In genomic region chr17:81408049-81408448, GRCh38 we compare ENCODE assay signal across 17 cellular contexts. TPM values are rescaled to one million over a fixed set of nuclear protein-coding genes. Genes with fewer than 3 reads are reported as not detected.
A peak's percentile ranks its signal among the peaks of the same experiment; 100 is the strongest.
DNase-seq lines count a peak whose midpoint lies in the region; ATAC-seq and TF ChIP-seq lines count a peak whose summit lies in the region.
"Had no signal": no experiment of that assay in that cellular context is flagged by ENCODE, and none has a peak within 500 bp of the region (broad histone marks: within the 10 kb centered on the region; RNA-seq: fewer than 3 reads in every experiment).

No MANE protein-coding gene starts in this region.

- H3K36me3 Mint-ChIP-seq in naive thymus-derived CD8-positive, alpha-beta T cell, result peaks cover 0 to 2% (median 1%) of the 10 kb centered on the region in 3 donors

- H3K79me1 ChIP-seq in mesendoderm (ENCODE audit: low read length) (peaks cover 3% of the 10 kb centered on the region), trophoblast cell (ENCODE audit: low read length) (no peaks in the 10 kb centered on the region)

- no peak overlapping the region for H2AK5ac ChIP-seq in mesendoderm (ENCODE audit: low read length)
- no peak overlapping the region for H2AK5ac ChIP-seq in trophoblast cell (ENCODE audit: low read length)

- H3K9me2 ChIP-seq in OCI-LY7 (ENCODE audit: insufficient read depth, low read length), result no peaks in the 10 kb centered on the region

- H3K4me2 ChIP-seq in BLaER1 (peak overlapping the region; percentile 98), mesendoderm (ENCODE audit: low read length) (no peak overlapping the region), trophoblast cell (ENCODE audit: low read length) (no peak overlapping the region), OCI-LY7 (ENCODE audit: low read length) (no peak overlapping the region)
- H3K4me2 ChIP-seq: A549, GM23338 had no signal

- peak overlapping the region; percentile 100 for H3K9ac ChIP-seq in BLaER1
- H3K9ac ChIP-seq in mesendoderm (ENCODE audit: low read length), result no peak overlapping the region
- no peak overlapping the region for H3K9ac ChIP-seq in trophoblast cell (ENCODE audit: low read length)

- H4K91ac ChIP-seq in trophoblast cell (ENCODE audit: low read depth, low read length), result no peak overlapping the region

- H3K9me3 ChIP-seq in BLaER1 (no peaks in the 10 kb centered on the region), Panc1 (ENCODE audit: control insufficient read depth, insufficient read depth, low read depth, low read length) (no peaks in the 10 kb centered on the region), trophoblast cell (ENCODE audit: insufficient read depth, low read depth, low read length) (no peaks in the 10 kb centered on the region), OCI-LY7 (ENCODE audit: low read length) (no peaks in the 10 kb centered on the region)
- H3K9me3 ChIP-seq: A549 had no signal

- POLR2A ChIA-PET in Panc1 (lab: Charles Lee) (no interaction called here), OCI-LY7 (lab: Charles Lee) (no interaction called here)
- POLR2A ChIA-PET in naive thymus-derived CD8-positive, alpha-beta T cell (lab: Charles Lee), result no interaction called here

- WGBS in mesendoderm (ENCODE audit: extremely low coverage, insufficient coverage, low lambda C conversion rate), result no CpG with 5 or more reads among the region's 14 CpGs
- WGBS in trophoblast cell (ENCODE audit: extremely low coverage, insufficient coverage, insufficient read length), result no CpG with 5 or more reads among the region's 14 CpGs

- BruUV-seq in Panc1 (replicated peaks; lab: Mats Ljungman, UMichigan), result no TSS peak
- BruUV-seq in OCI-LY7 (replicated peaks; lab: Mats Ljungman, UMichigan), result no TSS peak

- no peak overlapping the region for H4K5ac ChIP-seq in mesendoderm (ENCODE audit: low read length)

- H3K36me3 ChIP-seq in BLaER1 (peaks cover 56% of the 10 kb centered on the region), Panc1 (ENCODE audit: control insufficient read depth, insufficient read depth, low read length) (no peaks in the 10 kb centered on the region), mesendoderm (ENCODE audit: control insufficient read depth, insufficient read depth, low read length) (no peaks in the 10 kb centered on the region), trophoblast cell (ENCODE audit: control insufficient read depth in 1 of 2, insufficient read depth in 2 of 2, low read length in 2 of 2) (no peaks in the 10 kb centered on the region), OCI-LY7 (ENCODE audit: insufficient read depth, low read length) (no peaks in the 10 kb centered on the region)

- DNase-seq in Panc1 (ENCODE audit: low read depth, low spot score) (no peak), mesendoderm (peak; percentile 18), trophoblast cell (peak; percentile 33 to 71), OCI-LY7 (ENCODE audit: low spot score) (no peak)
- no peak for DNase-seq in naive thymus-derived CD8-positive, alpha-beta T cell
- DNase-seq: AML-193; CD4-positive, alpha-beta T cell; DMS79; H9 had no signal

- no peak for ATAC-seq in Panc1
- ATAC-seq in HG03432 (IDR thresholded peaks at IDR 0.05; ENCODE audit: unreplicated experiment), result no peak
- no peak for ATAC-seq in naive thymus-derived CD8-positive, alpha-beta T cell
- ATAC-seq in HG03342 (IDR thresholded peaks at IDR 0.05; ENCODE audit: unreplicated experiment), result no peak
- ATAC-seq: A549, GM12878, GM23338, K562 had no signal

- H3K27me3 ChIP-seq in BLaER1, result no peaks in the 10 kb centered on the region
- H3K27me3 ChIP-seq in Panc1 (ENCODE audit: control insufficient read depth, insufficient read depth, low read length), result no peaks in the 10 kb centered on the region
- H3K27me3 ChIP-seq in mesendoderm (ENCODE audit: insufficient read depth, low read length, poor library complexity), result no peaks in the 10 kb centered on the region
- H3K27me3 ChIP-seq in trophoblast cell (ENCODE audit: insufficient read depth, low read length), result no peaks in the 10 kb centered on the region

- H2BK12ac ChIP-seq in trophoblast cell (ENCODE audit: low read length), result no peak overlapping the region

- peaks cover 7 to 19% (median 15%) of the 10 kb centered on the region in 4 donors for H3K4me1 Mint-ChIP-seq in naive thymus-derived CD8-positive, alpha-beta T cell

- H2BK120ac ChIP-seq in mesendoderm (ENCODE audit: low read depth, low read length), result no peak overlapping the region
- H2BK120ac ChIP-seq in trophoblast cell (ENCODE audit: insufficient read depth, low read length, poor library complexity), result no peak overlapping the region

- intact Hi-C loops in Panc1 (cut with micrococcal nuclease; ENCODE audit: unreplicated experiment), result no loop called here
- intact Hi-C loops in OCI-LY7 (cut with micrococcal nuclease; ENCODE audit: unreplicated experiment), result no loop called here

- H3K27ac Mint-ChIP-seq in naive thymus-derived CD8-positive, alpha-beta T cell, result no peak overlapping the region
- H3K27ac Mint-ChIP-seq: CD4-positive, alpha-beta T cell; GM23338 had no signal

- H3K4me1 ChIP-seq in BLaER1 (peaks cover 100% of the 10 kb centered on the region), Panc1 (ENCODE audit: control insufficient read depth, insufficient read depth, low read length) (peaks cover 83% of the 10 kb centered on the region), mesendoderm (ENCODE audit: control insufficient read depth, low read depth, low read length) (no peaks in the 10 kb centered on the region), trophoblast cell (ENCODE audit: control insufficient read depth in 1 of 2, insufficient read depth in 2 of 2, low read length in 2 of 2) (peaks cover 4 to 7% of the 10 kb centered on the region in 2 experiments), OCI-LY7 (ENCODE audit: insufficient read depth, low read length, poor library complexity, severe bottlenecking) (no peaks in the 10 kb centered on the region)

- H3K4me3 ChIP-seq in BLaER1 (peak overlapping the region; percentile 91; the same call in 1 of the 2 replicates), Panc1 (ENCODE audit: low read depth in 2 of 2, low read length in 2 of 2) (no peak overlapping the region), mesendoderm (ENCODE audit: low read length) (no peak overlapping the region), trophoblast cell (ENCODE audit: low read depth, low read length) (no peak overlapping the region), OCI-LY7 (ENCODE audit: low read depth, low read length, poor library complexity, severe bottlenecking) (no peak overlapping the region)
- H3K4me3 ChIP-seq: A549, GM12878, GM23338, K562 had no signal

- in situ Hi-C loops in Panc1 (cut with HindIII; ENCODE audit: low pct_unique_long_range_greater_than_20kb, low sequenced_read_pairs), result no loop called here

- peaks cover 3 to 63% (median 31%) of the 10 kb centered on the region in 5 donors for H3K27me3 Mint-ChIP-seq in naive thymus-derived CD8-positive, alpha-beta T cell

- H3K27ac ChIP-seq in BLaER1 (peak overlapping the region; percentile 97), Panc1 (ENCODE audit: low read length) (peak overlapping the region; percentile 100), mesendoderm (ENCODE audit: low read depth, low read length) (no peak overlapping the region), trophoblast cell (ENCODE audit: low read depth, low read length) (no peak overlapping the region), OCI-LY7 (ENCODE audit: low read depth, low read length, poor library complexity, severe bottlenecking) (no peak overlapping the region)
- H3K27ac ChIP-seq: HL-60 had no signal

- H3K79me2 ChIP-seq in mesendoderm (ENCODE audit: control insufficient read depth, insufficient read depth, low read length), result no peaks in the 10 kb centered on the region
- H3K79me2 ChIP-seq in trophoblast cell (ENCODE audit: control insufficient read depth, insufficient read depth, low read length, poor library complexity), result peaks cover 1% of the 10 kb centered on the region
- no peaks in the 10 kb centered on the region for H3K79me2 ChIP-seq in OCI-LY7 (ENCODE audit: insufficient read depth, low read depth, low read length)

- H2BK5ac ChIP-seq in mesendoderm (ENCODE audit: low read length) (no peak overlapping the region), trophoblast cell (ENCODE audit: low read depth, low read length, poor library complexity) (no peak overlapping the region)

- H3K23ac ChIP-seq in mesendoderm (ENCODE audit: low read length) (no peak overlapping the region), trophoblast cell (ENCODE audit: low read length) (no peak overlapping the region)

- H3K18ac ChIP-seq in mesendoderm (ENCODE audit: low read length) (no peak overlapping the region), trophoblast cell (ENCODE audit: low read length) (no peak overlapping the region)

- H4K8ac ChIP-seq in mesendoderm (ENCODE audit: low read depth, low read length), result no peak overlapping the region
- H4K8ac ChIP-seq in trophoblast cell (ENCODE audit: low read depth, low read length), result no peak overlapping the region

- no peak overlapping the region for H3K4me3 Mint-ChIP-seq in naive thymus-derived CD8-positive, alpha-beta T cell
- H3K4me3 Mint-ChIP-seq: CD4-positive, alpha-beta T cell; GM23338; H9 had no signal

- no peaks in the 10 kb centered on the region for H3K9me3 Mint-ChIP-seq in naive thymus-derived CD8-positive, alpha-beta T cell
- H3K9me3 Mint-ChIP-seq: CD4-positive, alpha-beta T cell; GM23338; H9 had no signal

- peaks cover 100% of the 10 kb centered on the region for H4K20me1 ChIP-seq in BLaER1
- H4K20me1 ChIP-seq in OCI-LY7 (ENCODE audit: insufficient read depth, low read length), result no peaks in the 10 kb centered on the region

- H3K56ac ChIP-seq in mesendoderm (ENCODE audit: low read length), result no peak overlapping the region

- CTCF ChIA-PET in Panc1 (lab: Charles Lee) (interaction anchor here (1.1 kb wide), 1 partner anchor 10 kb away, joined by 3 read pairs; no protein-coding TSS in a partner anchor), OCI-LY7 (lab: Charles Lee; ENCODE audit: unreplicated experiment) (no interaction called here)

- H2BK15ac ChIP-seq in mesendoderm (replicated peaks; ENCODE audit: low read depth), result no peak overlapping the region

- no peak overlapping the region for H2AFZ ChIP-seq in trophoblast cell (ENCODE audit: insufficient read depth, low read length, poor library complexity)
- no peak overlapping the region for H2AFZ ChIP-seq in OCI-LY7 (ENCODE audit: low read length)
- H2AFZ ChIP-seq: GM23338 had no signal

- TF ChIP-seq CTCF in Panc1 (IDR thresholded peaks at IDR 0.05), result no peak
- no peak for TF ChIP-seq CTCF in OCI-LY7 (conservative IDR thresholded peaks at IDR 0.05; ENCODE audit: low read length)

- H3K14ac ChIP-seq in trophoblast cell (ENCODE audit: low read length), result no peak overlapping the region

- no peak overlapping the region for H4K12ac ChIP-seq in trophoblast cell (ENCODE audit: low read depth, low read length)

- H3K4ac ChIP-seq in mesendoderm (ENCODE audit: low read depth, low read length) (no peak overlapping the region), trophoblast cell (ENCODE audit: low read depth, low read length) (no peak overlapping the region)

RNA-seq across cellular contexts. Expression of gene BAHCC1, which starts 12.8 kb away (rescaled TPM):
- total RNA-seq in Panc1 (2021; ENCODE audit: unreplicated experiment), result 77.4 TPM
- 129 TPM for polyA plus RNA-seq in Panc1 (2012; ENCODE audit: insufficient read length)
- 1.6 TPM for polyA plus RNA-seq in mesendoderm (2013, experiment 1 of 2)
- 2.1 TPM for polyA plus RNA-seq in mesendoderm (2013, experiment 2 of 2)
- 2.8 and 3.1 TPM in 2 replicates for polyA plus RNA-seq in trophoblast cell (2013)
- not detected for total RNA-seq in naive thymus-derived CD8-positive, alpha-beta T cell
- not detected for polyA plus RNA-seq in naive thymus-derived CD8-positive, alpha-beta T cell
- total RNA-seq in OCI-LY7 (2014; rRNA removed; shearing (Covaris generic)), result 1.4 and 5.2 TPM in 2 replicates
- total RNA-seq in OCI-LY7 (2022), result 5.5 and 5.7 TPM in 2 replicates

Comparison
In these comparisons a context has a peak if more than half of its experiments do, and no peak if none do; other contexts are left out.
1. H3K27ac ChIP-seq: peak in BLaER1 (single experiment) and Panc1 (single experiment); none in mesendoderm (single experiment), trophoblast cell (single experiment) and OCI-LY7 (single experiment).
2. DNase-seq: peak in mesendoderm (single experiment) and trophoblast cell (2 of 2); none in Panc1 (single experiment), naive thymus-derived CD8-positive, alpha-beta T cell (0 of 10) and OCI-LY7 (single experiment).
3. RNA of gene BAHCC1, which starts 12.8 kb away (total RNA-seq): 77.4 TPM in Panc1 (single experiment); 1.4 to 5.7 TPM in OCI-LY7 and not detected in naive thymus-derived CD8-positive, alpha-beta T cell; every median in the first group is over 10 times any median in the second.